In genomic region chr11:70788247-70789022, GRCh38 we compare ENCODE assay signal across 8 cellular contexts.
A peak's percentile ranks its signal among the peaks of the same experiment; 100 is the strongest.
DNase-seq lines count a peak whose midpoint lies in the region; ATAC-seq and TF ChIP-seq lines count a peak whose summit lies in the region.

No MANE protein-coding gene starts in this region.

- H3K4me3 ChIP-seq in fibroblast of the aortic adventitia (ENCODE audit: low read depth, low read length), result no peak overlapping the region

- no peak for TF ChIP-seq CTCF in fibroblast of the aortic adventitia (IDR thresholded peaks at IDR 0.05; ENCODE audit: insufficient read depth, low read length)

- no peak for ATAC-seq in HG02798 (IDR thresholded peaks at IDR 0.05; ENCODE audit: poor library complexity, unreplicated experiment)

- peak; percentile 86 for DNase-seq in 8988T
- DNase-seq in HCEC 1CT, result peak; percentile 92
- DNase-seq in SW480 (ENCODE audit: low spot score), result peak; percentile 86
- peak; percentile 80 for DNase-seq in fibroblast of the aortic adventitia (ENCODE audit: low read depth)
- DNase-seq in cerebellum (ENCODE audit: low spot score), result no peak
- no peak for DNase-seq in NOMO-1 treated with DMSO at 0.1 percent for 48 hours (lab: John Stamatoyannopoulos, UW; ENCODE audit: unreplicated experiment)
- no peak for DNase-seq in retina

Comparison
In these comparisons a context has a peak if more than half of its experiments do, and no peak if none do; other contexts are left out.
1. DNase-seq: peak in 8988T (single experiment), HCEC 1CT (single experiment), SW480 (single experiment) and fibroblast of the aortic adventitia (single experiment); none in cerebellum (single experiment), NOMO-1 treated with DMSO at 0.1 percent for 48 hours (single experiment) and retina (single experiment).